ENCODE assay signal across 16 cellular contexts in genomic region chr14:98819867-98820206, GRCh38.
"Had no signal": no experiment of that assay in that cellular context is flagged by ENCODE, and none has a peak within 500 bp of the region (broad histone marks: within the 10 kb centered on the region; RNA-seq: fewer than 3 reads in every experiment).

No MANE protein-coding gene starts in this region.

- H3K9me3 Mint-ChIP-seq: activated naive CD8-positive, alpha-beta T cell treated with anti-CD3 and anti-CD28 coated beads, Interleukin-2, amount 50 U/mL, for 24 hours had no signal

- H3K27ac ChIP-seq: ascending aorta, cardiac muscle cell, heart left ventricle, upper lobe of left lung had no signal

- H3K4me3 ChIP-seq: ascending aorta, cardiac muscle cell, heart left ventricle, upper lobe of left lung had no signal

- H3K27me3 ChIP-seq: ascending aorta, cardiac muscle cell, upper lobe of left lung had no signal

- H3K36me3 ChIP-seq: ascending aorta, cardiac muscle cell, heart left ventricle, upper lobe of left lung had no signal

- H3K27me3 Mint-ChIP-seq: activated CD4-positive, alpha-beta T cell treated with anti-CD3 and anti-CD28 coated beads, Interleukin-2, amount 10 ng/mL, durations not matched to agents 7 days and 5 days; activated naive CD8-positive, alpha-beta T cell treated with anti-CD3 and anti-CD28 coated beads, Interleukin-2, amount 50 U/mL, for 24 hours; memory B cell had no signal

- DNase-seq: activated CD4-positive, alpha-beta T cell treated with anti-CD3 and anti-CD28 coated beads, Interleukin-2, amount 10 ng/mL, durations not matched to agents 7 days and 5 days; activated CD4-positive, CD25-positive, alpha-beta regulatory T cell; activated CD8-positive, alpha-beta memory T cell treated with anti-CD3 and anti-CD28 coated beads for 24 hours; activated naive CD4-positive, alpha-beta T cell treated with Interleukin-2 at 50 U/mL for 16 hours; activated naive CD8-positive, alpha-beta T cell treated with anti-CD3 and anti-CD28 coated beads, Interleukin-2, amount 50 U/mL, for 24 hours; effector CD4-positive, alpha-beta T cell; foreskin melanocyte; heart left ventricle; stimulated activated CD4-positive, alpha-beta T cell treated with anti-CD3 and anti-CD28 coated beads, Interleukin-12 subunit alpha, Interleukin-12 subunit beta, amount 100 ng/mL, for 4 hours; stimulated activated naive CD4-positive, alpha-beta T cell; substantia nigra; T-helper 1 cell; upper lobe of left lung had no signal

- H3K4me3 Mint-ChIP-seq: activated CD4-positive, alpha-beta T cell treated with anti-CD3 and anti-CD28 coated beads, Interleukin-2, amount 10 ng/mL, durations not matched to agents 7 days and 5 days; activated naive CD8-positive, alpha-beta T cell treated with anti-CD3 and anti-CD28 coated beads, Interleukin-2, amount 50 U/mL, for 24 hours; memory B cell had no signal

- ATAC-seq: activated naive CD8-positive, alpha-beta T cell treated with anti-CD3 and anti-CD28 coated beads, Interleukin-2, amount 50 U/mL, for 24 hours; heart left ventricle had no signal

- H3K9me3 ChIP-seq: ascending aorta, heart left ventricle, upper lobe of left lung had no signal

- H3K4me1 Mint-ChIP-seq: activated CD4-positive, alpha-beta T cell treated with anti-CD3 and anti-CD28 coated beads, Interleukin-2, amount 10 ng/mL, durations not matched to agents 7 days and 5 days; memory B cell had no signal

- H3K27ac Mint-ChIP-seq: activated CD4-positive, alpha-beta T cell treated with anti-CD3 and anti-CD28 coated beads, Interleukin-2, amount 10 ng/mL, durations not matched to agents 7 days and 5 days; activated naive CD8-positive, alpha-beta T cell treated with anti-CD3 and anti-CD28 coated beads, Interleukin-2, amount 50 U/mL, for 24 hours; memory B cell had no signal

- H3K4me1 ChIP-seq: ascending aorta, heart left ventricle, upper lobe of left lung had no signal
